ENCODE assay signal across 1 cellular context in genomic region chr10:121928528-121928884, GRCh38.
TF ChIP-seq lines count a peak whose summit lies in the region.

No MANE protein-coding gene starts in this region.

TF ChIP-seq in H1, 55 proteins besides CTCF, POLR2A, EP300 and RAD21 (continued from another document):
- TF ChIP-seq KDM1A (IDR thresholded peaks at IDR 0.05; ENCODE audit: borderline replicate concordance, low read length) (peak; percentile 99), GTF2F1 (IDR thresholded peaks at IDR 0.05; ENCODE audit: borderline replicate concordance, low read depth, low read length) (no peak), ASH2L (IDR thresholded peaks at IDR 0.05; ENCODE audit: low read length) (peak; percentile 10)
